In the genomic region with DNA sequence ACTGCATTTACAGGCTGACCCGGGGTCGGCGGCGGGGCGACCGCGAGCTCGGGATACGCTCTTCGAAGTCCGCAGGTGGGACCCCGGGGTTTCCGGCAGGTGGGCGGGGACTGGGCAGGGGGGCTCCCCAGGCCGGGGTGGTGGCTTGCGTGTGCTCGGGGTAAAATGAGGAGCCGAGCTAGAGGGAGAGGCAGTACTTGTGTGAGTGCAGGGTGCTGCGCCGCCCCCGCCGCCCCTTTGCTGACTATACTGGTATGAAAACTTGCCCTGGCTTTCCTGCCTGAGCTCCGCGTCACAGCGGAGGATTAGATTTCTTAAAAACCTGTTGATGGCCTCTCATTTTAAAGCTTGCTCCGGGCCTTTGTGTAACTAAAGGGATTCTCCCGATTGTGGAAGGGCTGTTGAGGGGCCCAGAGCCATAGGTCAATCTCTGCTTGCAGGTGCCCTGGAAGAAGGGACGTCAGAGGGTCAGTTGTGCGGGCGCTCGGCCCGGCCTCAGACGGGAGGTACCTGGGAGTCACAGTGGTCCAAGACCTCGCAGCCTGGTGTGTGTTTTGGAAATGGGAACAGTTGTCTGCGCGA, we compare ENCODE assay signal across 1 cellular context.
TF ChIP-seq lines count a peak whose summit lies in the region.

No MANE protein-coding gene starts in this region.

TF ChIP-seq in HepG2, 621 proteins besides CTCF, POLR2A, EP300 and RAD21 (continued from another document and continues in another):
- TF ChIP-seq, protein P1, sequence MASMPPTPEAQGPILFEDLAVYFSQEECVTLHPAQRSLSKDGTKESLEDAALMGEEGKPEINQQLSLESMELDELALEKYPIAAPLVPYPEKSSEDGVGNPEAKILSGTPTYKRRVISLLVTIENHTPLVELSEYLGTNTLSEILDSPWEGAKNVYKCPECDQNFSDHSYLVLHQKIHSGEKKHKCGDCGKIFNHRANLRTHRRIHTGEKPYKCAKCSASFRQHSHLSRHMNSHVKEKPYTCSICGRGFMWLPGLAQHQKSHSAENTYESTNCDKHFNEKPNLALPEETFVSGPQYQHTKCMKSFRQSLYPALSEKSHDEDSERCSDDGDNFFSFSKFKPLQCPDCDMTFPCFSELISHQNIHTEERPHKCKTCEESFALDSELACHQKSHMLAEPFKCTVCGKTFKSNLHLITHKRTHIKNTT (CRISPR knock-in tag; IDR thresholded peaks at IDR 0.05) = no peak
- TF ChIP-seq KLF11 (CRISPR knock-in tag; IDR thresholded peaks at IDR 0.05) = no peak
- TF ChIP-seq, protein P2, sequence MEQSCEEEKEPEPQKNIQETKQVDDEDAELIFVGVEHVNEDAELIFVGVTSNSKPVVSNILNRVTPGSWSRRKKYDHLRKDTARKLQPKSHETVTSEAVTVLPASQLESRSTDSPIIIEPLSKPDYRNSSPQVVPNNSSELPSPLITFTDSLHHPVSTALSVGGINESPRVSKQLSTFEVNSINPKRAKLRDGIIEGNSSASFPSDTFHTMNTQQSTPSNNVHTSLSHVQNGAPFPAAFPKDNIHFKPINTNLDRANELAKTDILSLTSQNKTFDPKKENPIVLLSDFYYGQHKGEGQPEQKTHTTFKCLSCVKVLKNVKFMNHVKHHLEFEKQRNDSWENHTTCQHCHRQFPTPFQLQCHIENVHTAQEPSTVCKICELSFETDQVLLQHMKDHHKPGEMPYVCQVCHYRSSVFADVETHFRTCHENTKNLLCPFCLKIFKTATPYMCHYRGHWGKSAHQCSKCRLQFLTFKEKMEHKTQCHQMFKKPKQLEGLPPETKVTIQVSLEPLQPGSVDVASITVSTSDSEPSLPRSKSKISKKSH (CRISPR knock-in tag; IDR thresholded peaks at IDR 0.05; ENCODE audit: borderline replicate concordance) = no peak
- TF ChIP-seq SRSF4 (IDR thresholded peaks at IDR 0.05; ENCODE audit: low read depth, low read length, poor library complexity, severe bottlenecking) = no peak
- no peak for TF ChIP-seq GLI4 (CRISPR knock-in tag; IDR thresholded peaks at IDR 0.05; ENCODE audit: borderline replicate concordance)
- peak; percentile 29 for TF ChIP-seq TAF1 (CRISPR knock-in tag; IDR thresholded peaks at IDR 0.05)
- TF ChIP-seq MED8 (CRISPR knock-in tag; IDR thresholded peaks at IDR 0.05; ENCODE audit: insufficient replicate concordance) = no peak
- 0 out of 2 replicates have a peak, but pooled peaks have one; percentile 1 for TF ChIP-seq ZNF777 (CRISPR knock-in tag; IDR thresholded peaks at IDR 0.05)
- TF ChIP-seq, protein P3, sequence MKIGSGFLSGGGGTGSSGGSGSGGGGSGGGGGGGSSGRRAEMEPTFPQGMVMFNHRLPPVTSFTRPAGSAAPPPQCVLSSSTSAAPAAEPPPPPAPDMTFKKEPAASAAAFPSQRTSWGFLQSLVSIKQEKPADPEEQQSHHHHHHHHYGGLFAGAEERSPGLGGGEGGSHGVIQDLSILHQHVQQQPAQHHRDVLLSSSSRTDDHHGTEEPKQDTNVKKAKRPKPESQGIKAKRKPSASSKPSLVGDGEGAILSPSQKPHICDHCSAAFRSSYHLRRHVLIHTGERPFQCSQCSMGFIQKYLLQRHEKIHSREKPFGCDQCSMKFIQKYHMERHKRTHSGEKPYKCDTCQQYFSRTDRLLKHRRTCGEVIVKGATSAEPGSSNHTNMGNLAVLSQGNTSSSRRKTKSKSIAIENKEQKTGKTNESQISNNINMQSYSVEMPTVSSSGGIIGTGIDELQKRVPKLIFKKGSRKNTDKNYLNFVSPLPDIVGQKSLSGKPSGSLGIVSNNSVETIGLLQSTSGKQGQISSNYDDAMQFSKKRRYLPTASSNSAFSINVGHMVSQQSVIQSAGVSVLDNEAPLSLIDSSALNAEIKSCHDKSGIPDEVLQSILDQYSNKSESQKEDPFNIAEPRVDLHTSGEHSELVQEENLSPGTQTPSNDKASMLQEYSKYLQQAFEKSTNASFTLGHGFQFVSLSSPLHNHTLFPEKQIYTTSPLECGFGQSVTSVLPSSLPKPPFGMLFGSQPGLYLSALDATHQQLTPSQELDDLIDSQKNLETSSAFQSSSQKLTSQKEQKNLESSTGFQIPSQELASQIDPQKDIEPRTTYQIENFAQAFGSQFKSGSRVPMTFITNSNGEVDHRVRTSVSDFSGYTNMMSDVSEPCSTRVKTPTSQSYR (CRISPR knock-in tag; IDR thresholded peaks at IDR 0.05; ENCODE audit: borderline replicate concordance) = no peak
- TF ChIP-seq, protein P4, sequence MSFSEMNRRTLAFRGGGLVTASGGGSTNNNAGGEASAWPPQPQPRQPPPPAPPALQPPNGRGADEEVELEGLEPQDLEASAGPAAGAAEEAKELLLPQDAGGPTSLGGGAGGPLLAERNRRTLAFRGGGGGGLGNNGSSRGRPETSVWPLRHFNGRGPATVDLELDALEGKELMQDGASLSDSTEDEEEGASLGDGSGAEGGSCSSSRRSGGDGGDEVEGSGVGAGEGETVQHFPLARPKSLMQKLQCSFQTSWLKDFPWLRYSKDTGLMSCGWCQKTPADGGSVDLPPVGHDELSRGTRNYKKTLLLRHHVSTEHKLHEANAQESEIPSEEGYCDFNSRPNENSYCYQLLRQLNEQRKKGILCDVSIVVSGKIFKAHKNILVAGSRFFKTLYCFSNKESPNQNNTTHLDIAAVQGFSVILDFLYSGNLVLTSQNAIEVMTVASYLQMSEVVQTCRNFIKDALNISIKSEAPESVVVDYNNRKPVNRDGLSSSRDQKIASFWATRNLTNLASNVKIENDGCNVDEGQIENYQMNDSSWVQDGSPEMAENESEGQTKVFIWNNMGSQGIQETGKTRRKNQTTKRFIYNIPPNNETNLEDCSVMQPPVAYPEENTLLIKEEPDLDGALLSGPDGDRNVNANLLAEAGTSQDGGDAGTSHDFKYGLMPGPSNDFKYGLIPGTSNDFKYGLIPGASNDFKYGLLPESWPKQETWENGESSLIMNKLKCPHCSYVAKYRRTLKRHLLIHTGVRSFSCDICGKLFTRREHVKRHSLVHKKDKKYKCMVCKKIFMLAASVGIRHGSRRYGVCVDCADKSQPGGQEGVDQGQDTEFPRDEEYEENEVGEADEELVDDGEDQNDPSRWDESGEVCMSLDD (CRISPR knock-in tag; IDR thresholded peaks at IDR 0.05; ENCODE audit: borderline replicate concordance) = 0 out of 2 replicates have a peak, but pooled peaks have one; percentile 42
- 0 out of 2 replicates have a peak, but pooled peaks have one; percentile 18 for TF ChIP-seq HOXD1 (CRISPR knock-in tag; IDR thresholded peaks at IDR 0.05)
- 0 out of 2 replicates have a peak, but pooled peaks have one; percentile 7 for TF ChIP-seq SALL2 (CRISPR knock-in tag; IDR thresholded peaks at IDR 0.05)
- TF ChIP-seq, protein P5, sequence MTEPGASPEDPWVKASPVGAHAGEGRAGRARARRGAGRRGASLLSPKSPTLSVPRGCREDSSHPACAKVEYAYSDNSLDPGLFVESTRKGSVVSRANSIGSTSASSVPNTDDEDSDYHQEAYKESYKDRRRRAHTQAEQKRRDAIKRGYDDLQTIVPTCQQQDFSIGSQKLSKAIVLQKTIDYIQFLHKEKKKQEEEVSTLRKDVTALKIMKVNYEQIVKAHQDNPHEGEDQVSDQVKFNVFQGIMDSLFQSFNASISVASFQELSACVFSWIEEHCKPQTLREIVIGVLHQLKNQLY (CRISPR knock-in tag; IDR thresholded peaks at IDR 0.05) = no peak
- TF ChIP-seq ZNF563 (CRISPR knock-in tag; IDR thresholded peaks at IDR 0.05) = 0 out of 2 replicates have a peak, but pooled peaks have one; percentile 2
- TF ChIP-seq MEIS2 (CRISPR knock-in tag; IDR thresholded peaks at IDR 0.05) = 0 out of 2 replicates have a peak, but pooled peaks have one; percentile 44
- TF ChIP-seq FOXM1 (CRISPR knock-in tag; IDR thresholded peaks at IDR 0.05) = no peak
- no peak for TF ChIP-seq ETV6 (CRISPR knock-in tag; conservative IDR thresholded peaks at IDR 0.05)
- peak; percentile 26; the same call in 1 of the 2 replicates for TF ChIP-seq ZFY (CRISPR knock-in tag; IDR thresholded peaks at IDR 0.05)
- TF ChIP-seq, protein P6, sequence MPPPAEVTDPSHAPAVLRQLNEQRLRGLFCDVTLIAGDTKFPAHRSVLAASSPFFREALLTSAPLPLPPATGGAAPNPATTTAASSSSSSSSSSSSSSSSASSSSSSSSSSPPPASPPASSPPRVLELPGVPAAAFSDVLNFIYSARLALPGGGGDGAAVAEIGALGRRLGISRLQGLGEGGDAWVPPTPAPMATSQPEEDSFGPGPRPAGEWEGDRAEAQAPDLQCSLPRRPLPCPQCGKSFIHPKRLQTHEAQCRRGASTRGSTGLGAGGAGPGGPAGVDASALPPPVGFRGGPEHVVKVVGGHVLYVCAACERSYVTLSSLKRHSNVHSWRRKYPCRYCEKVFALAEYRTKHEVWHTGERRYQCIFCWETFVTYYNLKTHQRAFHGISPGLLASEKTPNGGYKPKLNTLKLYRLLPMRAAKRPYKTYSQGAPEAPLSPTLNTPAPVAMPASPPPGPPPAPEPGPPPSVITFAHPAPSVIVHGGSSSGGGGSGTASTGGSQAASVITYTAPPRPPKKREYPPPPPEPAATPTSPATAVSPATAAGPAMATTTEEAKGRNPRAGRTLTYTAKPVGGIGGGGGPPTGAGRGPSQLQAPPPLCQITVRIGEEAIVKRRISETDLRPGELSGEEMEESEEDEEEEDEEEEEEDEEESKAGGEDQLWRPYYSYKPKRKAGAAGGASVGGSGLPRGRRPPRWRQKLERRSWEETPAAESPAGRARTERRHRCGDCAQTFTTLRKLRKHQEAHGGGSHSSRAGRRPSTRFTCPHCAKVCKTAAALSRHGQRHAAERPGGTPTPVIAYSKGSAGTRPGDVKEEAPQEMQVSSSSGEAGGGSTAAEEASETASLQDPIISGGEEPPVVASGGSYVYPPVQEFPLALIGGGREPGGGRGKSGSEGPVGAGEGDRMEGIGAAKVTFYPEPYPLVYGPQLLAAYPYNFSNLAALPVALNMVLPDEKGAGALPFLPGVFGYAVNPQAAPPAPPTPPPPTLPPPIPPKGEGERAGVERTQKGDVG (CRISPR knock-in tag; IDR thresholded peaks at IDR 0.05; ENCODE audit: borderline replicate concordance) = no peak
- TF ChIP-seq, protein P7, sequence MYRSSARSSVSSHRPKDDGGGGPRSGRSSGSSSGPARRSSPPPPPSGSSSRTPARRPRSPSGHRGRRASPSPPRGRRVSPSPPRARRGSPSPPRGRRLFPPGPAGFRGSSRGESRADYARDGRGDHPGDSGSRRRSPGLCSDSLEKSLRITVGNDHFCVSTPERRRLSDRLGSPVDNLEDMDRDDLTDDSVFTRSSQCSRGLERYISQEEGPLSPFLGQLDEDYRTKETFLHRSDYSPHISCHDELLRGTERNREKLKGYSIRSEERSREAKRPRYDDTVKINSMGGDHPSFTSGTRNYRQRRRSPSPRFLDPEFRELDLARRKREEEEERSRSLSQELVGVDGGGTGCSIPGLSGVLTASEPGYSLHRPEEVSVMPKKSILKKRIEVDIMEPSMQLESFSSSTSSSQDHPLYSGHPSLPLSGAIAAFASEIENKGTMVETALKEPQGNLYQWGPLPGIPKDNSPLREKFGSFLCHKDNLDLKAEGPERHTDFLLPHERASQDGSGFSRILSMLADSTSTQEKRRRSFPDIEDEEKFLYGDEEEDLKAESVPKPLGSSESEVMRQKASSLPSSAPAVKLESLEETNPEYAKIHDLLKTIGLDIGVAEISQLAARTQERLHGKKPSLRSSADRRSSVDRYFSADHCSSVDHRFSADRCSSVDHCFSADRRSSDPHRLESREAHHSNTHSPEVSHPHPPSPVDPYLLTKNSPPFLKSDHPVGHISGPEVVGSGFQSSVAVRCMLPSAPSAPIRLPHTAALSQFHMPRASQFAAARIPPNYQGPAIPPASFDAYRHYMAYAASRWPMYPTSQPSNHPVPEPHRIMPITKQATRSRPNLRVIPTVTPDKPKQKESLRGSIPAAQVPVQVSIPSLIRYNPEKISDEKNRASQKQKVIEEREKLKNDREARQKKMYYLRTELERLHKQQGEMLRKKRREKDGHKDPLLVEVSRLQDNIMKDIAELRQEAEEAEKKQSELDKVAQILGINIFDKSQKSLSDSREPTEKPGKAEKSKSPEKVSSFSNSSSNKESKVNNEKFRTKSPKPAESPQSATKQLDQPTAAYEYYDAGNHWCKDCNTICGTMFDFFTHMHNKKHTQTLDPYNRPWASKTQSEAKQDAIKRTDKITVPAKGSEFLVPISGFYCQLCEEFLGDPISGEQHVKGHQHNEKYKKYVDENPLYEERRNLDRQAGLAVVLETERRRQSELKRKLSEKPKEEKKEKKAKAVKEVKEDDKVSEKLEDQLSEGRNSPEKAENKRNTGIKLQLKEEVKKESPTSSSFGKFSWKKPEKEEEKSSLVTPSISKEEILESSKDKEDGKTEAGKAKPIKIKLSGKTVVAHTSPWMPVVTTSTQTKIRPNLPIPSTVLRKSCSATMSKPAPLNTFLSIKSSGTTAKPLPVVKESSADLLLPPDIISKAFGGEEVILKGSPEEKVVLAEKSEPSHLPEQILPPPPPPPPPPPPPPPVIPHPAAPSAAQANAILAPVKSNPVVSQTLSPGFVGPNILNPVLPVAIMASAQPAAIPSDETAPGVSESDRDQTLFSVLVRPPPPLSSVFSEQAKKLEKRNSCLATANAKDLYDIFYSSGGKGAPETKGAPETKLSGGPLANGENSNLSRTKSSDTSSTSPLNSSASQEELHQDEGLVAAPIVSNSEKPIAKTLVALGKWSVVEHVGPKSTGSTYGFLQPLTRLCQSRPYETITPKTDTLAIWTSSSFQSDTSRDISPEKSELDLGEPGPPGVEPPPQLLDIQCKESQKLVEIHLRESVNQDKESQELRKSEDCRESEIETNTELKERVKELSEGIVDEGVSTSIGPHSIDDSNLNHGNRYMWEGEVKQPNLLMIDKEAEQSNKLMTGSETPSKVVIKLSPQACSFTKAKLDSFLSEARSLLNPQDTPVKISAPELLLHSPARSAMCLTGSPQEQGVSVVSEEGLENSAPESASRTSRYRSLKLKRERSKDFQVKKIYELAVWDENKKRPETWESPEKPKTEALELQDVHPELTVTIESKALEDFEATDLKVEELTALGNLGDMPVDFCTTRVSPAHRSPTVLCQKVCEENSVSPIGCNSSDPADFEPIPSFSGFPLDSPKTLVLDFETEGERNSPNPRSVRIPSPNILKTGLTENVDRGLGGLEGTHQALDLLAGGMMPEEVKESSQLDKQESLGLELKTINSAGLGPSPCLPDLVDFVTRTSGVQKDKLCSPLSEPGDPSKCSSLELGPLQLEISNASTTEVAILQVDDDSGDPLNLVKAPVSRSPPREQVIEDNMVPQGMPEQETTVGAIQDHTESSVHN (CRISPR knock-in tag; IDR thresholded peaks at IDR 0.05) = no peak
- no peak for TF ChIP-seq MED1 (CRISPR knock-in tag; IDR thresholded peaks at IDR 0.05)
- no peak for TF ChIP-seq CEBPG (CRISPR knock-in tag; IDR thresholded peaks at IDR 0.05)
- TF ChIP-seq ZNF572 (CRISPR knock-in tag; IDR thresholded peaks at IDR 0.05) = peak; percentile 22; the same call in 1 of the 2 replicates
- TF ChIP-seq DMAP1 (CRISPR knock-in tag; IDR thresholded peaks at IDR 0.05) = peak; percentile 5; the same call in 1 of the 2 replicates
- TF ChIP-seq RNF2 (conservative IDR thresholded peaks at IDR 0.05; ENCODE audit: low read depth) = peak; percentile 1; the same call in 1 of the 2 replicates
- TF ChIP-seq, protein P8, sequence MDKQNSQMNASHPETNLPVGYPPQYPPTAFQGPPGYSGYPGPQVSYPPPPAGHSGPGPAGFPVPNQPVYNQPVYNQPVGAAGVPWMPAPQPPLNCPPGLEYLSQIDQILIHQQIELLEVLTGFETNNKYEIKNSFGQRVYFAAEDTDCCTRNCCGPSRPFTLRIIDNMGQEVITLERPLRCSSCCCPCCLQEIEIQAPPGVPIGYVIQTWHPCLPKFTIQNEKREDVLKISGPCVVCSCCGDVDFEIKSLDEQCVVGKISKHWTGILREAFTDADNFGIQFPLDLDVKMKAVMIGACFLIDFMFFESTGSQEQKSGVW (CRISPR knock-in tag; IDR thresholded peaks at IDR 0.05; ENCODE audit: borderline replicate concordance) = no peak
- TF ChIP-seq, protein P9, sequence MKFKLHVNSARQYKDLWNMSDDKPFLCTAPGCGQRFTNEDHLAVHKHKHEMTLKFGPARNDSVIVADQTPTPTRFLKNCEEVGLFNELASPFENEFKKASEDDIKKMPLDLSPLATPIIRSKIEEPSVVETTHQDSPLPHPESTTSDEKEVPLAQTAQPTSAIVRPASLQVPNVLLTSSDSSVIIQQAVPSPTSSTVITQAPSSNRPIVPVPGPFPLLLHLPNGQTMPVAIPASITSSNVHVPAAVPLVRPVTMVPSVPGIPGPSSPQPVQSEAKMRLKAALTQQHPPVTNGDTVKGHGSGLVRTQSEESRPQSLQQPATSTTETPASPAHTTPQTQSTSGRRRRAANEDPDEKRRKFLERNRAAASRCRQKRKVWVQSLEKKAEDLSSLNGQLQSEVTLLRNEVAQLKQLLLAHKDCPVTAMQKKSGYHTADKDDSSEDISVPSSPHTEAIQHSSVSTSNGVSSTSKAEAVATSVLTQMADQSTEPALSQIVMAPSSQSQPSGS (CRISPR knock-in tag; IDR thresholded peaks at IDR 0.05) = 0 out of 2 replicates have a peak, but pooled peaks have one; percentile 25
